ENCODE assay signal across 27 cellular contexts in the genomic region with DNA sequence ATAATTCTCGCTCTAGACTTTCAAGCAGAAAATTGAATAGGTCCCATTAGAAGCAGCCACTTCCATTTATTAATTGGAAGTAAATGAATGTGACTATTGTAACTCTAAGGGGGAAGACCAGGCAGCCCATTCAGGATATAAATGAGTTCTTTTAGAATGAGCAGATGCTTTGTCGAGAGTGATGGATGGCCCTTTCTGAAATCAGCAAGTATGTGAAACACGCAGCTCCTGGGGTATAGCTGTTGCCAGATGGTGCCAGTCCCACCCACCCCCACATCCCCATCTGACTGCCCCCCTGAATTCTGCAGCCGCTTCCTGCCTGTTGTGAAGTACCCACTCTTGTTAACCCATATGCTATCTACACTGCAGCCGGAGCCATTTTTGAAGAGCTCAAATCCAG. TPM values are rescaled to one million over a fixed set of nuclear protein-coding genes. Genes with fewer than 3 reads are reported as not detected.
A peak's percentile ranks its signal among the peaks of the same experiment; 100 is the strongest.
DNase-seq lines count a peak whose midpoint lies in the region; ATAC-seq and TF ChIP-seq lines count a peak whose summit lies in the region.
"Had no signal": no experiment of that assay in that cellular context is flagged by ENCODE, and none has a peak within 500 bp of the region (broad histone marks: within the 10 kb centered on the region; RNA-seq: fewer than 3 reads in every experiment).

No MANE protein-coding gene starts in this region.

- peaks cover 30% of the 10 kb centered on the region for H3K27me3 Mint-ChIP-seq in GM23338 (ENCODE audit: insufficient read depth, low read depth, poor library complexity)
- H3K27me3 Mint-ChIP-seq: activated naive CD8-positive, alpha-beta T cell had no signal

- no peak for DNase-seq in GM23338 (ENCODE audit: low spot score)
- DNase-seq in NCI-H69 (lab: John Stamatoyannopoulos, UW) = peak; percentile 71
- DNase-seq in esophagus muscularis mucosa (ENCODE audit: extremely low spot score) = no peak
- DNase-seq in sigmoid colon = peak; percentile 63
- DNase-seq in RKO (ENCODE audit: low spot score) = no peak
- DNase-seq in iPS-NIHi7 (ENCODE audit: extremely low spot score) = no peak
- DNase-seq in mucosa of descending colon = no peak
- DNase-seq: activated CD4-positive, CD25-positive, alpha-beta regulatory T cell treated with anti-CD3 and anti-CD28 coated beads, Interleukin-2, amount 50 U/mL, for 72 hours; activated CD8-positive, alpha-beta memory T cell treated with anti-CD3 and anti-CD28 coated beads for 24 hours; activated T-cell treated with anti-CD3 and anti-CD28 coated beads, Interleukin-2, amount 50 U/mL, for 72 hours; body of pancreas; CD8-positive, alpha-beta memory T cell; foreskin keratinocyte; kidney glomerular epithelial cell; mesendoderm; NCI-H2029; NCI-H526 treated with DMSO at 0.1 percent for 48 hours; SJCRH30; stimulated activated CD4-positive, alpha-beta T cell treated with anti-CD3 and anti-CD28 coated beads, Interleukin-12 subunit alpha, Interleukin-12 subunit beta, amount 100 ng/mL, for 4 hours had no signal

- TF ChIP-seq CTCF in GM23338 (conservative IDR thresholded peaks at IDR 0.05; ENCODE audit: low read depth in 2 of 2) = no peak
- TF ChIP-seq CTCF in esophagus muscularis mucosa (IDR thresholded peaks at IDR 0.05) = no peak
- TF ChIP-seq CTCF in sigmoid colon (IDR thresholded peaks at IDR 0.05) = no peak
- TF ChIP-seq CTCF in mucosa of descending colon (IDR thresholded peaks at IDR 0.05) = no peak

- H3K4me3 ChIP-seq in GM23338 (peak overlapping the region; percentile 2; the same call in 1 of the 2 replicates), esophagus muscularis mucosa (no peak overlapping the region), sigmoid colon (peak overlapping the region in 2 of 4 donors; percentile 5 to 9), mucosa of descending colon (no peak overlapping the region)
- H3K4me3 ChIP-seq: body of pancreas, coronary artery, K562, SJCRH30, suprapubic skin had no signal

- H3K4me3 Mint-ChIP-seq in GM23338 = no peak overlapping the region; the same call in 2 of the 3 replicates
- H3K4me3 Mint-ChIP-seq: activated naive CD8-positive, alpha-beta T cell; activated T-cell treated with anti-CD3 and anti-CD28 coated beads, Interleukin-2, amount 50 U/mL, for 72 hours; CD8-positive, alpha-beta memory T cell; T-helper 2 cell treated with Interferon-gamma antibody and Interleukin-4, amounts not matched to agents 5 μg/mL and 100 μg/mL, for 36 hours had no signal

- TF ChIP-seq EP300 in esophagus muscularis mucosa (IDR thresholded peaks at IDR 0.05) = no peak
- no peak for TF ChIP-seq EP300 in sigmoid colon (IDR thresholded peaks at IDR 0.05)

- intact Hi-C loops in esophagus muscularis mucosa (cut with DNase I) = no loop called here
- intact Hi-C loops in sigmoid colon (cut with DNase I) = no loop called here
- intact Hi-C loops in mucosa of descending colon (cut with DNase I, micrococcal nuclease) = no loop called here

- no peak for ATAC-seq in GM23338
- ATAC-seq in HG03460 (IDR thresholded peaks at IDR 0.05; ENCODE audit: unreplicated experiment) = no peak
- ATAC-seq in mucosa of descending colon = no peak
- ATAC-seq: activated T-cell treated with anti-CD3 and anti-CD28 coated beads, Interleukin-2, amount 50 U/mL, for 72 hours; body of pancreas; foreskin keratinocyte; K562 had no signal

- H3K9me3 Mint-ChIP-seq in GM23338 = no peaks in the 10 kb centered on the region
- H3K9me3 Mint-ChIP-seq: activated T-cell treated with anti-CD3 and anti-CD28 coated beads, Interleukin-2, amount 50 U/mL, for 72 hours; CD8-positive, alpha-beta memory T cell; T-helper 2 cell treated with Interferon-gamma antibody and Interleukin-4, amounts not matched to agents 5 μg/mL and 100 μg/mL, for 36 hours had no signal

- H3K36me3 ChIP-seq in GM23338 (ENCODE audit: insufficient read depth) = no peaks in the 10 kb centered on the region
- peaks cover 0 to 33% (median 27%) of the 10 kb centered on the region in 4 donors for H3K36me3 ChIP-seq in esophagus muscularis mucosa
- H3K36me3 ChIP-seq in sigmoid colon = peaks cover 0 to 33% (median 5%) of the 10 kb centered on the region in 4 donors
- H3K36me3 ChIP-seq in mucosa of descending colon (ENCODE audit: low read depth) = no peaks in the 10 kb centered on the region
- H3K36me3 ChIP-seq: SJCRH30, suprapubic skin had no signal

- H3K4me2 ChIP-seq in GM23338 = peak overlapping the region; percentile 73

- H3K9me3 ChIP-seq in esophagus muscularis mucosa = no peaks in the 10 kb centered on the region
- H3K9me3 ChIP-seq in sigmoid colon = no peaks in the 10 kb centered on the region
- no peaks in the 10 kb centered on the region for H3K9me3 ChIP-seq in mucosa of descending colon
- H3K9me3 ChIP-seq: body of pancreas, SJCRH30, suprapubic skin had no signal

- H3K4me1 ChIP-seq in GM23338 (ENCODE audit: insufficient read depth) = peaks cover 29% of the 10 kb centered on the region
- peaks cover 11 to 73% (median 48%) of the 10 kb centered on the region in 4 donors for H3K4me1 ChIP-seq in esophagus muscularis mucosa
- H3K4me1 ChIP-seq in sigmoid colon = peaks cover 0 to 31% (median 25%) of the 10 kb centered on the region in 4 donors
- H3K4me1 ChIP-seq in mucosa of descending colon (ENCODE audit: low read depth) = peaks cover 8% of the 10 kb centered on the region
- H3K4me1 ChIP-seq: body of pancreas, SJCRH30 had no signal

- TF ChIP-seq POLR2A in esophagus muscularis mucosa (IDR thresholded peaks at IDR 0.05; ENCODE audit: low read depth) (no peak), sigmoid colon (IDR thresholded peaks at IDR 0.05) (no peak)

- no peak overlapping the region for H3K27ac Mint-ChIP-seq in GM23338
- H3K27ac Mint-ChIP-seq: activated naive CD8-positive, alpha-beta T cell; activated T-cell treated with anti-CD3 and anti-CD28 coated beads, Interleukin-2, amount 50 U/mL, for 72 hours; CD8-positive, alpha-beta memory T cell; T-helper 2 cell treated with Interferon-gamma antibody and Interleukin-4, amounts not matched to agents 5 μg/mL and 100 μg/mL, for 36 hours had no signal

- no peak overlapping the region for H2AFZ ChIP-seq in GM23338

- H3F3A ChIP-seq in GM23338 (replicated peaks; ENCODE audit: low read depth) = peaks cover 8% of the 10 kb centered on the region

- H3K27me3 ChIP-seq in GM23338 (ENCODE audit: insufficient read depth) (peaks cover 30% of the 10 kb centered on the region), esophagus muscularis mucosa (no peaks in the 10 kb centered on the region), sigmoid colon (no peaks in the 10 kb centered on the region)
- H3K27me3 ChIP-seq: SJCRH30, suprapubic skin had no signal

- whole genome bisulfite sequencing in esophagus muscularis mucosa = 75% methylated on average over 5 of the region's 5 CpGs
- 87 to 93% methylated on average over 5 of the region's 5 CpGs for WGBS in sigmoid colon, 2 donors

- 0 out of 2 replicates have a peak, but pooled peaks cover 3% of the 10 kb centered on the region for H4K20me1 ChIP-seq in GM23338 (replicated peaks; ENCODE audit: insufficient read depth)

- H3K4me1 Mint-ChIP-seq in GM23338 = peaks cover 44% of the 10 kb centered on the region

- H3K9me2 ChIP-seq in GM23338 (ENCODE audit: insufficient read depth) = no peaks in the 10 kb centered on the region

- peaks cover 3% of the 10 kb centered on the region; the same call in 1 of the 3 replicates for H3K36me3 Mint-ChIP-seq in GM23338 (ENCODE audit: low read depth)
- H3K36me3 Mint-ChIP-seq: CD8-positive, alpha-beta memory T cell had no signal

- H3K27ac ChIP-seq in GM23338 (ENCODE audit: low read depth) (0 out of 2 replicates have a peak overlapping the region, but pooled peaks have one; percentile 78), esophagus muscularis mucosa (replicated peaks in 1 of 4) (peak overlapping the region; percentile 8 to 42 (median 20)), sigmoid colon (peak overlapping the region; percentile 15 to 54 (median 49))
- H3K27ac ChIP-seq: body of pancreas, foreskin keratinocyte, SJCRH30, suprapubic skin had no signal

- H3K79me2 ChIP-seq in GM23338 (replicated peaks; ENCODE audit: insufficient read depth) = peaks cover 6% of the 10 kb centered on the region; the same call in 1 of the 2 replicates

RNA-seq across cellular contexts. Expression of gene SLC15A3, which starts 3.7 kb away (rescaled TPM):
- total RNA-seq in GM23338 (2014; rRNA removed; shearing (Covaris generic)) = 15.8 and 18.9 TPM in 2 replicates
- polyA plus RNA-seq in GM23338 (2016; fragmentation: Nextera tagmentation; extraction: Ambion mirVana) = 14.2 and 16.7 TPM in 2 replicates
- total RNA-seq in esophagus muscularis mucosa = 10 to 100 TPM; 24.1 to 61.0 (median 29.9) TPM
- total RNA-seq in sigmoid colon = 10 to 100 TPM; 12.8 to 43.9 (median 28.6) TPM
- 10 to 100 TPM; 13.8 to 32.0 (median 21.3) TPM for polyA plus RNA-seq in sigmoid colon
- total RNA-seq in mucosa of descending colon = 10 to 100 TPM in 2 of 3 donors, 1 to 10 TPM in 1; 6.2 to 36.8 (median 18.4) TPM
- polyA plus RNA-seq: CD8-positive, alpha-beta memory T cell; neural cell had no signal

RNA-seq across cellular contexts. Expression of gene CD6, which starts 23.2 kb away (rescaled TPM):
- total RNA-seq in GM23338 (2014; rRNA removed; shearing (Covaris generic)) = 0.49 and 1.9 TPM in 2 replicates
- polyA plus RNA-seq in GM23338 (2016; fragmentation: Nextera tagmentation; extraction: Ambion mirVana) (not detected in 2 replicates), sigmoid colon (10 to 100 TPM in 1 of 3 donors, under 1 TPM in 2; under 0.01 to 14.1 (median 0.23) TPM)
- total RNA-seq in esophagus muscularis mucosa (1 to 10 TPM in 2 of 4 donors, under 1 TPM in 1, not detected in 1; 0.32 to 2.2 (median 1.3) TPM), sigmoid colon (1 to 10 TPM in 2 of 4 donors, under 1 TPM in 1, not detected in 1; 0.81 to 1.9 (median 1.2) TPM), mucosa of descending colon (1 to 10 TPM; 2.3 to 4.3 (median 2.8) TPM)
- total RNA-seq: OCI-LY7, SJCRH30 had no signal
- polyA plus RNA-seq: K562, neural cell had no signal

RNA-seq across cellular contexts. Expression of gene TMEM132A, which starts 24.0 kb away (rescaled TPM):
- total RNA-seq in GM23338 (2014; rRNA removed; shearing (Covaris generic)) = 51.9 and 96.6 TPM in 2 replicates
- polyA plus RNA-seq in GM23338 (2016; fragmentation: Nextera tagmentation; extraction: Ambion mirVana) (36.2 and 38.5 TPM in 2 replicates), sigmoid colon (1 to 10 TPM in 2 of 3 donors, under 1 TPM in 1; 0.60 to 8.5 (median 2.3) TPM)
- total RNA-seq in esophagus muscularis mucosa (1 to 10 TPM; 2.9 to 9.3 (median 6.8) TPM), sigmoid colon (10 to 100 TPM in 1 of 4 donors, 1 to 10 TPM in 2, under 1 TPM in 1; 0.49 to 17.4 (median 2.9) TPM), mucosa of descending colon (10 to 100 TPM in 1 of 3 donors, 1 to 10 TPM in 2; 3.9 to 11.8 (median 8.5) TPM)
- polyA plus RNA-seq: CD8-positive, alpha-beta memory T cell had no signal

RNA-seq across cellular contexts. Expression of gene TMEM109, which starts 34.3 kb away (rescaled TPM):
- total RNA-seq in GM23338 (2014; rRNA removed; shearing (Covaris generic)) = 12.1 and 17.7 TPM in 2 replicates
- polyA plus RNA-seq in GM23338 (2016; fragmentation: Nextera tagmentation; extraction: Ambion mirVana) (17.4 TPM in 2 replicates), sigmoid colon (10 to 100 TPM; 16.2 to 57.7 (median 17.3) TPM)
- total RNA-seq in esophagus muscularis mucosa (100 to 1,000 TPM; 106 to 186 (median 138) TPM), sigmoid colon (100 to 1,000 TPM in 2 of 4 donors, 10 to 100 TPM in 2; 86.2 to 115 (median 98.4) TPM), mucosa of descending colon (10 to 100 TPM; 35.8 to 95.2 (median 46.6) TPM)

RNA-seq across cellular contexts. Expression of gene PRPF19, which starts 41.9 kb away (rescaled TPM):
- total RNA-seq in GM23338 (2014; rRNA removed; shearing (Covaris generic)) = 134 and 161 TPM in 2 replicates
- 153 and 186 TPM in 2 replicates for polyA plus RNA-seq in GM23338 (2016; fragmentation: Nextera tagmentation; extraction: Ambion mirVana)
- 10 to 100 TPM; 35.7 to 63.0 (median 57.1) TPM for total RNA-seq in esophagus muscularis mucosa
- total RNA-seq in sigmoid colon = 10 to 100 TPM; 37.1 to 52.5 (median 38.9) TPM
- 10 to 100 TPM; 41.2 to 92.3 (median 42.0) TPM for polyA plus RNA-seq in sigmoid colon
- 10 to 100 TPM; 61.1 to 74.1 (median 64.6) TPM for total RNA-seq in mucosa of descending colon

Comparison
In these comparisons a context has a peak if more than half of its experiments do, and no peak if none do; other contexts are left out.
1. DNase-seq: peak in NCI-H69 (single experiment) and sigmoid colon (single experiment); none in GM23338 (single experiment), esophagus muscularis mucosa (single experiment), RKO (single experiment), iPS-NIHi7 (single experiment) and mucosa of descending colon (0 of 3).
2. H3K27ac ChIP-seq: peak in every context shown above with its lines; median percentile 78 in GM23338; 49 in sigmoid colon; 20 in esophagus muscularis mucosa.